In the genomic region with DNA sequence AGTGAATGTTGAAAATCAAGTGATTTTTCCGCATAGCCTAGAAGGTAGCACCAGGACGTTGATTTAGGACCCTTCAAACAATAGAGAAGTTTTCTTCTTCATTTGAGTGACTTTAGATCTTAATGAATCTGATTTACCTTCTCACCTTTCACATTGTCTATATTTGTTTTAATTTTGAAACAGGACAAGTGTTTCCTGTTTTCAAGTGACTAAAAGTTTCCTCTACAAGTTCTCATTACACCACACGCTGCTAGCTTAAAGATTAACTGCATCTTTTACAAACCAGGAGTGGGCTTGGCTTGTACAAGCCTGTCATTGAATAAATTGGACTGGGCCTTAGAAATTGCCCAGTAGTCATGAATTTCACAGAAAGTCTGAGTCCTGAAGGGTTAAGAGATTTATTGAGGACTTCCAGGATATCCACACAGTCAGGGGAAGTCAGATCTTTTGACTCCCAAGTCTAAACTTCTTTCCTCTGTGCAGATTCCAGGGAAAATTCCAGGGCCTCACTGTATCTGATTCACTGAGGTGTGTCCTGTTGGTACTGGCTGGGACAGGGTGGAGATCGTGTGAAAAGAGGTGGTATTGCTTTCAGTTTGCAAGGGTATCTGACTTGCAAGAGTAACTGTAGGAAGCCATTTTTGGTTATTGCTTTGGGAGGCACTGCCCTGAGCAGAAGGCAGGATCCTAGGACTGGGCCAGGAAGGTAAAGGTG, we compare ENCODE assay signal across 1 cellular context.
TF ChIP-seq lines count a peak whose summit lies in the region.

No MANE protein-coding gene starts in this region.

TF ChIP-seq in HCT116, 20 proteins besides CTCF, POLR2A, EP300 and RAD21 (continued from another document):
- TF ChIP-seq FOSL1 (IDR thresholded peaks at IDR 0.05; ENCODE audit: low read depth) (no peak), TCF7L2 (IDR thresholded peaks at IDR 0.05; ENCODE audit: borderline replicate concordance, extremely low read depth, insufficient read depth, insufficient read length) (no peak), ZFX (IDR thresholded peaks at IDR 0.05) (no peak)
- TF ChIP-seq, protein P1, sequence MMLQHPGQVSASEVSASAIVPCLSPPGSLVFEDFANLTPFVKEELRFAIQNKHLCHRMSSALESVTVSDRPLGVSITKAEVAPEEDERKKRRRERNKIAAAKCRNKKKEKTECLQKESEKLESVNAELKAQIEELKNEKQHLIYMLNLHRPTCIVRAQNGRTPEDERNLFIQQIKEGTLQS (IDR thresholded peaks at IDR 0.05): no peak
